ENCODE assay signal across 16 cellular contexts in the genomic region with DNA sequence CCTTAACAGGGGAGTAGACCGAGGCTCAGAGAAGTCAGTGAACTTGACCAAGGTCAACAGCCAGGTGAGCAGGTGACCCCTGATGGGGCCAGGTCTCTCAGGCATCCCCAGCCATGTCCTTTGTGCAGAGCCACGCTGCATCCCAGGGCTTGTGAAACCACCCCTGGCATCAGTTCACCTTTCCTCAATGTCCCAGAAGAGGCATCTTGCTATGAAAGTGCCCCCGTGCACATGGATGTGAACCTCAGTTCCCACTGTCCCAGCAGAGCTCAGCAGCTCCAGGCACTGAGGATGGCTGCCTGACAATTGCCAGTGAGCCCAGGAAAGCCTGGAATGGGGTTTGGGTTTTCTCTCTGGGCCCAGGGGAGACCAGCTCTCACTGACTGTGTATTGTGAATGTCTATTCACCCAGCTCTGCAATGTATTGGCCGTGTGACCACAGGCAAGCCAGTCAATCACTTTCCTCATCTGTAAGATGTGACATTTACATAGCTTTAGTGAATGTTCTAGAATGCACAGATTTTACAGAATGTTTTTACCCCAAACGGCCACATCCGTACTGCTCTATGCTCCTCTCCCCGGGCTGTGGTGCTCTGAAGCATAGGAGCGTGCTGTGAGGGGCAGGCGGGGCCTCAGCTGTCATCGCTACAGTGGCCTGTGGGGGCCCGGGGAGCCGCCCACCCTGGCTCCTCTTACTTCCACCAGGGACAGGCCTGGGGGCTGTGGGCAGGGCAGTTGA. TPM values are rescaled to one million over a fixed set of nuclear protein-coding genes. Genes with fewer than 3 reads are reported as not detected.
A peak's percentile ranks its signal among the peaks of the same experiment; 100 is the strongest.
DNase-seq lines count a peak whose midpoint lies in the region; ATAC-seq and TF ChIP-seq lines count a peak whose summit lies in the region.
"Had no signal": no experiment of that assay in that cellular context is flagged by ENCODE, and none has a peak within 500 bp of the region (broad histone marks: within the 10 kb centered on the region; RNA-seq: fewer than 3 reads in every experiment).

No MANE protein-coding gene starts in this region.

- TF ChIP-seq CTCF in GM10266 (IDR thresholded peaks at IDR 0.05; ENCODE audit: control insufficient read depth, insufficient read depth, low read depth, missing control alignments) (no peak), coronary artery (IDR thresholded peaks at IDR 0.05) (no peak), osteoblast (IDR thresholded peaks at IDR 0.05; ENCODE audit: extremely low read depth, low read depth, low read length) (no peak)

- no peaks in the 10 kb centered on the region for H4K20me1 ChIP-seq in osteoblast (ENCODE audit: insufficient read depth, low read length)

- no peaks in the 10 kb centered on the region for H3K9me3 ChIP-seq in osteoblast (ENCODE audit: low read depth, low read length)
- H3K9me3 ChIP-seq: gastrocnemius medialis had no signal

- H2AFZ ChIP-seq in osteoblast (ENCODE audit: low read length), result no peak overlapping the region

- peak; percentile 1 for DNase-seq in Ammon's horn (ENCODE audit: low spot score)
- DNase-seq in GM10266 (ENCODE audit: extremely low spot score), result peak; percentile 15
- DNase-seq in coronary artery (ENCODE audit: low spot score), result peak; percentile 16
- DNase-seq in osteoblast (ENCODE audit: insufficient read length, low spot score, missing footprints), result peak; percentile 51
- DNase-seq: CD4-positive, CD25-positive, alpha-beta regulatory T cell; central memory CD4-positive, alpha-beta T cell; EL; gastrocnemius medialis; Kasumi-1; NCI-H1694 treated with DMSO at 0.1 percent for 48 hours; NCI-H510A treated with DMSO at 0.1 percent for 48 hours; nucleus accumbens had no signal

- H3K4me1 ChIP-seq in osteoblast (ENCODE audit: insufficient read depth, low read length), result no peaks in the 10 kb centered on the region

- no peaks in the 10 kb centered on the region for H3K36me3 ChIP-seq in osteoblast (ENCODE audit: insufficient read depth, low read length)
- H3K36me3 ChIP-seq: gastrocnemius medialis had no signal

- H3K27me3 ChIP-seq in osteoblast (ENCODE audit: insufficient read depth, low read length), result peaks cover 5% of the 10 kb centered on the region
- H3K27me3 ChIP-seq: gastrocnemius medialis had no signal

- H3K4me3 ChIP-seq in coronary artery (no peak overlapping the region), osteoblast (ENCODE audit: insufficient read depth, low read length) (no peak overlapping the region)
- H3K4me3 ChIP-seq: gastrocnemius medialis had no signal

- H3K27ac ChIP-seq in coronary artery (no peak overlapping the region), osteoblast (ENCODE audit: low read depth, low read length) (no peak overlapping the region)
- H3K27ac ChIP-seq: gastrocnemius medialis had no signal

- H3K4me2 ChIP-seq in osteoblast (ENCODE audit: insufficient read depth, low read length), result no peak overlapping the region

- ATAC-seq in HG03460 (IDR thresholded peaks at IDR 0.05; ENCODE audit: unreplicated experiment), result no peak
- no peak for ATAC-seq in HG02623 (IDR thresholded peaks at IDR 0.05; ENCODE audit: unreplicated experiment)
- no peak for ATAC-seq in GM18907 (IDR thresholded peaks at IDR 0.05; ENCODE audit: unreplicated experiment)
- ATAC-seq: gastrocnemius medialis; stimulated activated memory B cell treated with anti-CD40 and anti-IgM and Interleukin-4, amounts not matched to agents 10 μg/mL and 1 μg/mL and 100 μg/mL, for 72 hours had no signal

- H3K79me2 ChIP-seq in osteoblast (ENCODE audit: insufficient read depth, low read length), result no peaks in the 10 kb centered on the region

RNA-seq across cellular contexts. Expression of a gene that starts 4.9 kb away (rescaled TPM):
- 0.72 and 0.88 TPM in 2 replicates for total RNA-seq in osteoblast

Comparison
In these comparisons a context has a peak if more than half of its experiments do, and no peak if none do; other contexts are left out.
1. DNase-seq: peak in every context shown above with its lines; median percentile 51 in osteoblast; 16 in coronary artery; 15 in GM10266; 1 in Ammon's horn.